Comparison of ENCODE assay signal across 8 cellular contexts in genomic region chr19:17948967-17949930, GRCh38. TPM values are rescaled to one million over a fixed set of nuclear protein-coding genes. Genes with fewer than 3 reads are reported as not detected.
DNase-seq lines count a peak whose midpoint lies in the region; ATAC-seq and TF ChIP-seq lines count a peak whose summit lies in the region.

No MANE protein-coding gene starts in this region.

- TF ChIP-seq CTCF in DOHH2 (IDR thresholded peaks at IDR 0.05; ENCODE audit: low read depth, low read length, poor library complexity, severe bottlenecking) (no peak), nephron progenitor cell (IDR thresholded peaks at IDR 0.05) (no peak)

- H3K27me3 Mint-ChIP-seq in IgD-negative memory B cell = peaks cover 46% of the 10 kb centered on the region
- H3K27me3 Mint-ChIP-seq in nephron progenitor cell (ENCODE audit: low read depth, poor library complexity) = peaks cover 47% of the 10 kb centered on the region

- H3K27ac Mint-ChIP-seq in IgD-negative memory B cell = peak overlapping the region; percentile 83 to 98 (median 95)
- H3K27ac Mint-ChIP-seq in activated naive CD4-positive, alpha-beta T cell treated with anti-CD3 and anti-CD28 coated beads, Interleukin-2, amount 50 U/mL, for 72 hours = peak overlapping the region; percentile 8 to 74
- H3K27ac Mint-ChIP-seq in nephron progenitor cell = peak overlapping the region; percentile 91

- no peaks in the 10 kb centered on the region for H3K36me3 Mint-ChIP-seq in IgD-negative memory B cell
- peaks cover 5 to 8% of the 10 kb centered on the region in 2 donors for H3K36me3 Mint-ChIP-seq in activated naive CD4-positive, alpha-beta T cell treated with anti-CD3 and anti-CD28 coated beads, Interleukin-2, amount 50 U/mL, for 72 hours
- H3K36me3 Mint-ChIP-seq in nephron progenitor cell (ENCODE audit: low read depth) = no peaks in the 10 kb centered on the region

- H3K4me3 ChIP-seq in DOHH2 (ENCODE audit: low read length) = peak overlapping the region; percentile 76

- H3K9me3 Mint-ChIP-seq in IgD-negative memory B cell (peaks cover 0 to 2% (median 0%) of the 10 kb centered on the region in 3 donors), nephron progenitor cell (no peaks in the 10 kb centered on the region)
- no peaks in the 10 kb centered on the region for H3K9me3 Mint-ChIP-seq in activated naive CD4-positive, alpha-beta T cell treated with anti-CD3 and anti-CD28 coated beads, Interleukin-2, amount 50 U/mL, for 72 hours

- no peak for ATAC-seq in activated naive CD4-positive, alpha-beta T cell treated with anti-CD3 and anti-CD28 coated beads, Interleukin-2, amount 50 U/mL, for 72 hours
- ATAC-seq in HG03469 (IDR thresholded peaks at IDR 0.05; ENCODE audit: unreplicated experiment) (no peak), GM19395 (IDR thresholded peaks at IDR 0.05; ENCODE audit: unreplicated experiment) (no peak)

- H3K4me2 ChIP-seq in DOHH2 (ENCODE audit: low read length) = peak overlapping the region; percentile 83

- peaks cover 41% of the 10 kb centered on the region for H3K27me3 ChIP-seq in DOHH2 (ENCODE audit: control insufficient read depth, low read length)

- H3F3A ChIP-seq in DOHH2 (ENCODE audit: control insufficient read depth, insufficient read depth) = peaks cover 10% of the 10 kb centered on the region

- H4K20me1 ChIP-seq in DOHH2 (ENCODE audit: control insufficient read depth, insufficient read depth, low read depth, low read length) = no peaks in the 10 kb centered on the region

- no peaks in the 10 kb centered on the region for H3K79me2 ChIP-seq in DOHH2 (ENCODE audit: control insufficient read depth, low read length)

- H3K9me2 ChIP-seq in DOHH2 (replicated peaks; ENCODE audit: control insufficient read depth, low read length) = no peaks in the 10 kb centered on the region

- H3K4me1 ChIP-seq in DOHH2 (ENCODE audit: control insufficient read depth, low read length) = peaks cover 76% of the 10 kb centered on the region

- H3K4me3 Mint-ChIP-seq in IgD-negative memory B cell (peak overlapping the region; percentile 57 to 96 (median 87)), nephron progenitor cell (peak overlapping the region; percentile 85)

- H3K4me1 Mint-ChIP-seq in IgD-negative memory B cell = peaks cover 22 to 37% (median 34%) of the 10 kb centered on the region in 3 donors
- H3K4me1 Mint-ChIP-seq in nephron progenitor cell = peaks cover 61% of the 10 kb centered on the region

- H3K9me3 ChIP-seq in DOHH2 (ENCODE audit: control insufficient read depth, insufficient read depth, low read length) = no peaks in the 10 kb centered on the region

- peaks cover under 1% of the 10 kb centered on the region; the same call in 1 of the 2 replicates for H3K36me3 ChIP-seq in DOHH2 (ENCODE audit: control insufficient read depth, low read length)

- peak in 1 of 2 donors; percentile 33 for DNase-seq in activated naive CD4-positive, alpha-beta T cell treated with anti-CD3 and anti-CD28 coated beads, Interleukin-2, amount 50 U/mL, for 72 hours (ENCODE audit: low spot score in 2 of 2)
- DNase-seq in nephron progenitor cell (peak; percentile 46), GOT3 (lab: John Stamatoyannopoulos, UW) (no peak), NCI-H526 treated with DMSO at 0.1 percent for 48 hours (lab: John Stamatoyannopoulos, UW) (no peak)

- H3K27ac ChIP-seq in DOHH2 (ENCODE audit: low read depth, low read length) = peak overlapping the region; percentile 67

RNA-seq across cellular contexts. Expression of gene CCDC124, which starts 16.4 kb away (rescaled TPM):
- polyA plus RNA-seq in IgD-negative memory B cell = 63.7 TPM
- 10 to 100 TPM; 66.4 to 80.8 TPM for total RNA-seq in activated naive CD4-positive, alpha-beta T cell treated with anti-CD3 and anti-CD28 coated beads, Interleukin-2, amount 50 U/mL, for 72 hours

RNA-seq across cellular contexts. Expression of gene KCNN1, which starts 17.7 kb away (rescaled TPM):
- polyA plus RNA-seq in IgD-negative memory B cell = not detected
- total RNA-seq in activated naive CD4-positive, alpha-beta T cell treated with anti-CD3 and anti-CD28 coated beads, Interleukin-2, amount 50 U/mL, for 72 hours = under 1 TPM; 0.19 to 0.36 TPM

RNA-seq across cellular contexts. Expression of gene ARRDC2, which starts 58.7 kb away (rescaled TPM):
- 42.4 TPM for polyA plus RNA-seq in IgD-negative memory B cell
- total RNA-seq in activated naive CD4-positive, alpha-beta T cell treated with anti-CD3 and anti-CD28 coated beads, Interleukin-2, amount 50 U/mL, for 72 hours = 10 to 100 TPM; 26.7 to 59.3 TPM

Comparison
In these comparisons a context has a peak if more than half of its experiments do, and no peak if none do; other contexts are left out.
1. H3K27ac Mint-ChIP-seq: peak in every context shown above with its lines; median percentile 95 in IgD-negative memory B cell; 91 in nephron progenitor cell; 41 in activated naive CD4-positive, alpha-beta T cell treated with anti-CD3 and anti-CD28 coated beads, Interleukin-2, amount 50 U/mL, for 72 hours.